1 cellular context compared by ENCODE assay signal in genomic region chr2:12089001-12089400, GRCh38.
TF ChIP-seq lines count a peak whose summit lies in the region.

No MANE protein-coding gene starts in this region.

TF ChIP-seq in GM23338, 12 proteins besides CTCF, POLR2A, EP300 and RAD21 (continued from another document):
- TF ChIP-seq, protein P1, sequence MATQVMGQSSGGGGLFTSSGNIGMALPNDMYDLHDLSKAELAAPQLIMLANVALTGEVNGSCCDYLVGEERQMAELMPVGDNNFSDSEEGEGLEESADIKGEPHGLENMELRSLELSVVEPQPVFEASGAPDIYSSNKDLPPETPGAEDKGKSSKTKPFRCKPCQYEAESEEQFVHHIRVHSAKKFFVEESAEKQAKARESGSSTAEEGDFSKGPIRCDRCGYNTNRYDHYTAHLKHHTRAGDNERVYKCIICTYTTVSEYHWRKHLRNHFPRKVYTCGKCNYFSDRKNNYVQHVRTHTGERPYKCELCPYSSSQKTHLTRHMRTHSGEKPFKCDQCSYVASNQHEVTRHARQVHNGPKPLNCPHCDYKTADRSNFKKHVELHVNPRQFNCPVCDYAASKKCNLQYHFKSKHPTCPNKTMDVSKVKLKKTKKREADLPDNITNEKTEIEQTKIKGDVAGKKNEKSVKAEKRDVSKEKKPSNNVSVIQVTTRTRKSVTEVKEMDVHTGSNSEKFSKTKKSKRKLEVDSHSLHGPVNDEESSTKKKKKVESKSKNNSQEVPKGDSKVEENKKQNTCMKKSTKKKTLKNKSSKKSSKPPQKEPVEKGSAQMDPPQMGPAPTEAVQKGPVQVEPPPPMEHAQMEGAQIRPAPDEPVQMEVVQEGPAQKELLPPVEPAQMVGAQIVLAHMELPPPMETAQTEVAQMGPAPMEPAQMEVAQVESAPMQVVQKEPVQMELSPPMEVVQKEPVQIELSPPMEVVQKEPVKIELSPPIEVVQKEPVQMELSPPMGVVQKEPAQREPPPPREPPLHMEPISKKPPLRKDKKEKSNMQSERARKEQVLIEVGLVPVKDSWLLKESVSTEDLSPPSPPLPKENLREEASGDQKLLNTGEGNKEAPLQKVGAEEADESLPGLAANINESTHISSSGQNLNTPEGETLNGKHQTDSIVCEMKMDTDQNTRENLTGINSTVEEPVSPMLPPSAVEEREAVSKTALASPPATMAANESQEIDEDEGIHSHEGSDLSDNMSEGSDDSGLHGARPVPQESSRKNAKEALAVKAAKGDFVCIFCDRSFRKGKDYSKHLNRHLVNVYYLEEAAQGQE (IDR thresholded peaks at IDR 0.05; ENCODE audit: unreplicated experiment), result no peak
- no peak for TF ChIP-seq ZNF114 (CRISPR knock-in tag; IDR thresholded peaks at IDR 0.05)
- TF ChIP-seq ZNF331 (CRISPR knock-in tag; IDR thresholded peaks at IDR 0.05; ENCODE audit: low read depth), result no peak
- no peak for TF ChIP-seq STAT1 (IDR thresholded peaks at IDR 0.05; ENCODE audit: unreplicated experiment)
